ENCODE assay signal across 8 cellular contexts in the genomic region with DNA sequence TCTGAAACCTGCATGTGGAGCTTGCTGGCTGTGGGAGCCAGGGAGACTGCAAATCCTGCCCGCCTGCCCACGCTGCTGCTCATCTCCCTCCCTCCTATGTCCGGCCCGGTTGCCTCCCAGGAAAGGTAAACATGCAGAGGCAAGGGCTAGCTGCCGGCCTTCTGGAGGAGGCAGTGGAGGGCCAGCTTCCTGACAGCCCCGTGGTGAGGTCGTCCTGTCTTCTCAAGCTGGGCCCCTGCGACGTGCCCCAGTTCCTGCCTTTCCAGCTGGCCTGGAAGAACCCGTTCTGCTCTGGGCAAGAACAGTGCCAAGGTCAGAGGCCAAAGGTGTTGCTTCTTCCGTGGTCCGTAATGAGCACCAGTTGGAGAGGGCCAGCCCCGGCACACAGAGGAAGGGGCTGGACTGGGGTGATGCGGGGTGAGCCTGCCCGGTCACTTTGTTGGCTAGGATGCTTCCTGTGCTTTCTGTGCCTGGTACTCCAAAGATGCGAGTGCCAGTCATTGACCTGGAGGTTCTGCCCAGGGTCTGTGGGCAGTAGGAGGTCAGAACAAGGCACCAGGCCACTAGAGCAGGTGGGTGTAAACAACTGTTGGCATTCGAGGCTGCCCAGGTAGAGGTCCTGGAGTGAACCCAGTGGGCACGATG. TPM values are rescaled to one million over a fixed set of nuclear protein-coding genes. Genes with fewer than 3 reads are reported as not detected.
A peak's percentile ranks its signal among the peaks of the same experiment; 100 is the strongest.
DNase-seq lines count a peak whose midpoint lies in the region; ATAC-seq, FAIRE-seq and TF ChIP-seq lines count a peak whose summit lies in the region.

No MANE protein-coding gene starts in this region.

- no peak for TF ChIP-seq CTCF in HCT116 (IDR thresholded peaks at IDR 0.05 in 2 of 3, conservative IDR thresholded peaks at IDR 0.05 in 1 of 3; ENCODE audit: borderline replicate concordance in 1 of 3, insufficient read depth in 1 of 3, low read depth in 2 of 3, low read length in 2 of 3)
- TF ChIP-seq CTCF in keratinocyte (optimal IDR thresholded peaks at IDR 0.05 in 1 of 3, IDR thresholded peaks at IDR 0.05 in 1 of 3, conservative IDR thresholded peaks at IDR 0.05 in 1 of 3; ENCODE audit: extremely low read depth in 1 of 3, insufficient read depth in 2 of 3, low read length in 3 of 3): no peak

- H3K27me3 ChIP-seq in HCT116 (ENCODE audit: insufficient read depth, low read length) (no peaks in the 10 kb centered on the region), keratinocyte (ENCODE audit: control insufficient read depth, extremely low read depth, insufficient read depth, low read length) (no peaks in the 10 kb centered on the region)

- peak overlapping the region; percentile 36 for H3K27ac Mint-ChIP-seq in activated T-helper 17 cell treated with anti-CD3 and anti-CD28 coated beads, Interleukin-2, amount 50 U/mL, for 72 hours

- H3K4me1 Mint-ChIP-seq in activated T-helper 17 cell treated with anti-CD3 and anti-CD28 coated beads, Interleukin-2, amount 50 U/mL, for 72 hours: peaks cover 4% of the 10 kb centered on the region

- BruUV-seq in HCT116 (replicated peaks; lab: Mats Ljungman, UMichigan): no TSS peak

- H3K27ac ChIP-seq in HCT116 (ENCODE audit: low read depth, low read length): peak overlapping the region; percentile 36; the same call in 1 of the 2 replicates
- H3K27ac ChIP-seq in keratinocyte (ENCODE audit: control insufficient read depth, insufficient read depth, low read length): peak overlapping the region; percentile 90
- peak overlapping the region in 20 of 21 experiments; percentile 47 to 91 (median 82) for H3K27ac ChIP-seq in skin epidermis

- H3K9me3 ChIP-seq in HCT116 (ENCODE audit: control insufficient read depth in 1 of 2, insufficient read depth in 1 of 2, low read depth in 1 of 2, low read length in 2 of 2) (no peaks in the 10 kb centered on the region), keratinocyte (ENCODE audit: control insufficient read depth, low read depth, low read length) (no peaks in the 10 kb centered on the region)

- no peaks in the 10 kb centered on the region for H3K9me2 ChIP-seq in HCT116 (ENCODE audit: insufficient read depth)

- H3K4me1 ChIP-seq in HCT116 (ENCODE audit: control insufficient read depth in 1 of 2, insufficient read depth in 2 of 2, low read length in 2 of 2): peaks cover 22 to 27% of the 10 kb centered on the region in 2 experiments
- peaks cover 44% of the 10 kb centered on the region for H3K4me1 ChIP-seq in keratinocyte (ENCODE audit: control insufficient read depth, extremely low read depth, insufficient read depth, low read length)

- H3K27me3 Mint-ChIP-seq in activated T-helper 17 cell treated with anti-CD3 and anti-CD28 coated beads, Interleukin-2, amount 50 U/mL, for 72 hours: no peaks in the 10 kb centered on the region

- H3K4me2 ChIP-seq in HCT116 (ENCODE audit: low read length): peak overlapping the region; percentile 60
- peak overlapping the region; percentile 88 for H3K4me2 ChIP-seq in keratinocyte (ENCODE audit: control insufficient read depth, extremely low read depth, insufficient read depth, low read depth, low read length)

- no peaks in the 10 kb centered on the region for H4K20me1 ChIP-seq in HCT116 (ENCODE audit: insufficient read depth)
- no peaks in the 10 kb centered on the region for H4K20me1 ChIP-seq in keratinocyte (ENCODE audit: control insufficient read depth, extremely low read depth, insufficient read depth, low read length)

- H3K79me2 ChIP-seq in HCT116 (ENCODE audit: insufficient read depth, low read length) (no peaks in the 10 kb centered on the region), keratinocyte (ENCODE audit: control insufficient read depth, insufficient read depth, low read length) (no peaks in the 10 kb centered on the region)

- no peak overlapping the region for H3K4me3 Mint-ChIP-seq in activated T-helper 17 cell treated with anti-CD3 and anti-CD28 coated beads, Interleukin-2, amount 50 U/mL, for 72 hours

- peaks cover 44% of the 10 kb centered on the region for H3K36me3 Mint-ChIP-seq in activated T-helper 17 cell treated with anti-CD3 and anti-CD28 coated beads, Interleukin-2, amount 50 U/mL, for 72 hours (ENCODE audit: low read depth)

- no peak for TF ChIP-seq POLR2A in HCT116 (IDR thresholded peaks at IDR 0.05; ENCODE audit: borderline replicate concordance, extremely low read depth, insufficient read depth, insufficient read length)

- H3K9me1 ChIP-seq in keratinocyte (ENCODE audit: control insufficient read depth, extremely low read depth, insufficient read depth, low read length): no peaks in the 10 kb centered on the region

- TF ChIP-seq RAD21 in HCT116 (IDR thresholded peaks at IDR 0.05; ENCODE audit: low read depth): no peak

- CTCF ChIA-PET in HCT116 (lab: Charles Lee): no interaction called here

- POLR2A ChIA-PET in HCT116 (lab: Charles Lee): no interaction called here

- H3K9ac ChIP-seq in HCT116 (ENCODE audit: low read length) (peak overlapping the region; percentile 36), keratinocyte (ENCODE audit: control insufficient read depth, extremely low read depth, insufficient read depth, low read length) (peak overlapping the region; percentile 78)

- DNase-seq in HCT116 (ENCODE audit: low read depth, low spot score) (no peak), keratinocyte (ENCODE audit: low read depth, low spot score) (no peak), GDM1 (lab: John Stamatoyannopoulos, UW) (no peak), dedifferentiated amniotic fluid mesenchymal stem cell (ENCODE audit: extremely low spot score) (no peak), putamen (ENCODE audit: low spot score) (no peak)

- H3K36me3 ChIP-seq in HCT116 (ENCODE audit: control insufficient read depth in 1 of 2, insufficient read depth in 2 of 2, low read length in 2 of 2): no peaks in the 10 kb centered on the region
- no peaks in the 10 kb centered on the region for H3K36me3 ChIP-seq in keratinocyte (ENCODE audit: control insufficient read depth in 2 of 2, extremely low read depth in 1 of 2, insufficient read depth in 2 of 2, low read length in 2 of 2)

- intact Hi-C loops in HCT116 (cut with micrococcal nuclease): no loop called here

- FAIRE-seq in keratinocyte (lab: Jason Lieb, UNC): no peak

- RAD21 ChIA-PET in HCT116 (lab: Charles Lee; ENCODE audit: low non-redundant PET in 1 of 2, low total read pairs in 2 of 2, uncharacterized antibody in 2 of 2, unreplicated experiment in 2 of 2): no interaction called here

- no peaks in the 10 kb centered on the region for H3K9me3 Mint-ChIP-seq in activated T-helper 17 cell treated with anti-CD3 and anti-CD28 coated beads, Interleukin-2, amount 50 U/mL, for 72 hours

- H3K4me3 ChIP-seq in HCT116 (replicated peaks in 1 of 2; ENCODE audit: low read depth in 1 of 2, low read length in 2 of 2) (no peak overlapping the region), keratinocyte (ENCODE audit: control insufficient read depth in 2 of 3, extremely low read depth in 1 of 3, insufficient read depth in 2 of 3, low read depth in 1 of 3, low read length in 3 of 3) (peak overlapping the region in 2 of 3 experiments; percentile 22 to 31), skin epidermis (no peak overlapping the region)

- ATAC-seq in HCT116 (no peak), GM19395 (IDR thresholded peaks at IDR 0.05; ENCODE audit: unreplicated experiment) (no peak)
- ATAC-seq in activated T-helper 17 cell treated with anti-CD3 and anti-CD28 coated beads, Interleukin-2, amount 50 U/mL, for 72 hours (replicated peaks): no peak

- H2AFZ ChIP-seq in HCT116 (ENCODE audit: low read depth, low read length, poor library complexity, severe bottlenecking) (no peak overlapping the region), keratinocyte (ENCODE audit: control insufficient read depth, low read length) (peak overlapping the region; percentile 42)

- dilution Hi-C loops in keratinocyte (cut with MboI; ENCODE audit: extremely low pct_ligation_motif_present, low sequenced_read_pairs): no loop called here

TF ChIP-seq in HCT116, 20 proteins besides CTCF, POLR2A, EP300 and RAD21:
- TF ChIP-seq, protein P1, sequence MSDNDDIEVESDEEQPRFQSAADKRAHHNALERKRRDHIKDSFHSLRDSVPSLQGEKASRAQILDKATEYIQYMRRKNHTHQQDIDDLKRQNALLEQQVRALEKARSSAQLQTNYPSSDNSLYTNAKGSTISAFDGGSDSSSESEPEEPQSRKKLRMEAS (IDR thresholded peaks at IDR 0.05): 0 out of 2 replicates have a peak, but pooled peaks have one; percentile 1
- no peak for TF ChIP-seq TCF7L2 (IDR thresholded peaks at IDR 0.05; ENCODE audit: borderline replicate concordance, extremely low read depth, insufficient read depth, insufficient read length)

RNA-seq across cellular contexts. Expression of a gene that starts 25.3 kb away (rescaled TPM):
- total RNA-seq in HCT116 (2021; ENCODE audit: unreplicated experiment): 29.7 TPM
- polyA plus RNA-seq in HCT116 (2012): 23.5 and 29.4 TPM in 2 replicates
- 10 to 100 TPM; 29.4 to 67.7 TPM for total RNA-seq in activated T-helper 17 cell treated with anti-CD3 and anti-CD28 coated beads, Interleukin-2, amount 50 U/mL, for 72 hours
- 6.8 to 13.9 TPM (median 8.0 TPM) in 3 replicates for polyA plus RNA-seq in keratinocyte
- polyA plus RNA-seq in keratinocyte (2011; ENCODE audit: low read depth): 5.1 TPM
- 4.0 and 5.0 TPM in 2 replicates for polyA plus RNA-seq in keratinocyte (2011; cell fraction: cytosol; rRNA removed)
- 33.9 and 38.8 TPM in 2 replicates for polyA plus RNA-seq in keratinocyte (2011; cell fraction: nucleus; rRNA removed)
- 11.8 and 13.3 TPM in 2 replicates for polyA plus RNA-seq in keratinocyte (2012; ENCODE audit: low replicate concordance)
- 11.1 to 34.4 TPM (median 17.2 TPM) in 3 replicates for polyA minus RNA-seq in keratinocyte
- polyA minus RNA-seq in keratinocyte (2011; cell fraction: cytosol; rRNA and poly(A)+ RNA removed): 12.3 TPM
- polyA minus RNA-seq in keratinocyte (2011; cell fraction: nucleus; rRNA and poly(A)+ RNA removed): 28.4 and 32.3 TPM in 2 replicates

Comparison
In these comparisons a context has a peak if more than half of its experiments do, and no peak if none do; other contexts are left out.
1. H3K27ac ChIP-seq: peak in every context shown above with its lines; median percentile 90 in keratinocyte; 82 in skin epidermis; 36 in HCT116.
2. H3K4me3 ChIP-seq: peak in keratinocyte (2 of 3); none in HCT116 (0 of 2) and skin epidermis (0 of 7).